ENCODE assay signal across 29 cellular contexts in genomic region chr4:185921583-185922555, GRCh38.
A peak's percentile ranks its signal among the peaks of the same experiment; 100 is the strongest.
DNase-seq lines count a peak whose midpoint lies in the region; ATAC-seq, FAIRE-seq and TF ChIP-seq lines count a peak whose summit lies in the region.
"Had no signal": no experiment of that assay in that cellular context is flagged by ENCODE, and none has a peak within 500 bp of the region (broad histone marks: within the 10 kb centered on the region; RNA-seq: fewer than 3 reads in every experiment).

No MANE protein-coding gene starts in this region.

- CTCF ChIA-PET in endothelial cell of umbilical vein (lab: Charles Lee), result interaction anchor here (0.8 to 1.4 kb wide), 3 partner anchors 14 to 191 kb away, joined by 3 to 4 read pairs (median 3); no protein-coding TSS in a partner anchor
- CTCF ChIA-PET in activated CD8-positive, alpha-beta T cell treated with anti-CD3 and anti-CD28 coated beads, Interleukin-2, amount 10 ng/mL, durations not matched to agents 7 days and 5 days (lab: Charles Lee), result no interaction called here

- H3K27ac ChIP-seq in endothelial cell of umbilical vein (ENCODE audit: insufficient read depth, low read depth, low read length), result no peak overlapping the region
- H3K27ac ChIP-seq in mesodermal cell (ENCODE audit: low read depth, low read length, severe bottlenecking), result peak overlapping the region; percentile 64
- H3K27ac ChIP-seq: HL-60 had no signal

- no peaks in the 10 kb centered on the region for H3K36me3 Mint-ChIP-seq in activated CD8-positive, alpha-beta T cell treated with anti-CD3 and anti-CD28 coated beads, Interleukin-2, amount 10 ng/mL, durations not matched to agents 7 days and 5 days (ENCODE audit: low read depth)
- H3K36me3 Mint-ChIP-seq: activated naive CD8-positive, alpha-beta T cell; CD14-positive monocyte; naive thymus-derived CD8-positive, alpha-beta T cell had no signal

- H3K27me3 Mint-ChIP-seq in activated CD8-positive, alpha-beta T cell treated with anti-CD3 and anti-CD28 coated beads, Interleukin-2, amount 10 ng/mL, durations not matched to agents 7 days and 5 days (ENCODE audit: low read depth), result no peaks in the 10 kb centered on the region

- dilution Hi-C loops in endothelial cell of umbilical vein (cut with MboI; ENCODE audit: extremely low pct_ligation_motif_present, low sequenced_read_pairs), result no loop called here

- FAIRE-seq in endothelial cell of umbilical vein (lab: Jason Lieb, UNC), result no peak
- FAIRE-seq: small intestine, urothelium cell line had no signal

- H3K9me3 ChIP-seq in endothelial cell of umbilical vein (replicated peaks; ENCODE audit: control insufficient read depth, insufficient read depth, low read length) (no peaks in the 10 kb centered on the region), mesodermal cell (ENCODE audit: control insufficient read depth, low read length) (no peaks in the 10 kb centered on the region)

- no peaks in the 10 kb centered on the region for H3K9me1 ChIP-seq in endothelial cell of umbilical vein (replicated peaks; ENCODE audit: control insufficient read depth, extremely low read depth, insufficient read depth, low read length)

- H3K36me3 ChIP-seq in endothelial cell of umbilical vein (ENCODE audit: control insufficient read depth in 2 of 2, extremely low read depth in 1 of 2, insufficient read depth in 2 of 2, low read length in 2 of 2), result no peaks in the 10 kb centered on the region
- no peaks in the 10 kb centered on the region for H3K36me3 ChIP-seq in mesodermal cell (ENCODE audit: control insufficient read depth, insufficient read depth, low read length)

- no peak overlapping the region for H2AFZ ChIP-seq in endothelial cell of umbilical vein (ENCODE audit: low read depth, low read length)

- DNase-seq in A172 (ENCODE audit: low spot score) (peak; percentile 21), RPMI7951 (ENCODE audit: low read depth) (peak; percentile 26), endothelial cell of umbilical vein (ENCODE audit: low read depth, low spot score) (peak; percentile 7), NCI-H1417 treated with DMSO at 0.1 percent for 48 hours (lab: John Stamatoyannopoulos, UW) (no peak)
- no peak for DNase-seq in activated CD8-positive, alpha-beta T cell treated with anti-CD3 and anti-CD28 coated beads, Interleukin-2, amount 10 ng/mL, durations not matched to agents 7 days and 5 days
- DNase-seq: activated CD8-positive, alpha-beta T cell treated with anti-CD3 and anti-CD28 coated beads for 36 hours; activated T-cell treated with anti-CD3 and anti-CD28 coated beads, Interleukin-2, amount 50 U/mL, for 72 hours; caudate nucleus; effector CD8-positive, alpha-beta T cell; GDM1; glutamatergic neuron; H7; IMR-90; mammary epithelial cell; MM.1S; naive thymus-derived CD8-positive, alpha-beta T cell; NCI-H1694; NCI-H2227 treated with DMSO at 0.1 percent for 48 hours; posterior cingulate gyrus; small intestine; stimulated activated CD4-positive, alpha-beta T cell treated with anti-CD3 and anti-CD28 coated beads, Interleukin-4, amount 100 ng/mL, for 24 hours; T-helper 17 cell had no signal

- H3K27ac Mint-ChIP-seq in activated CD8-positive, alpha-beta T cell treated with anti-CD3 and anti-CD28 coated beads, Interleukin-2, amount 10 ng/mL, durations not matched to agents 7 days and 5 days, result no peak overlapping the region
- H3K27ac Mint-ChIP-seq: activated CD8-positive, alpha-beta T cell treated with anti-CD3 and anti-CD28 coated beads for 36 hours; activated naive CD8-positive, alpha-beta T cell; activated T-cell treated with anti-CD3 and anti-CD28 coated beads, Interleukin-2, amount 50 U/mL, for 72 hours; naive thymus-derived CD8-positive, alpha-beta T cell; T-helper 17 cell had no signal

- no peaks in the 10 kb centered on the region for H3K4me1 Mint-ChIP-seq in activated CD8-positive, alpha-beta T cell treated with anti-CD3 and anti-CD28 coated beads, Interleukin-2, amount 10 ng/mL, durations not matched to agents 7 days and 5 days (ENCODE audit: low read depth)
- H3K4me1 Mint-ChIP-seq: CD14-positive monocyte; naive thymus-derived CD8-positive, alpha-beta T cell; T-helper 17 cell had no signal

- H3K4me3 Mint-ChIP-seq in activated CD8-positive, alpha-beta T cell treated with anti-CD3 and anti-CD28 coated beads, Interleukin-2, amount 10 ng/mL, durations not matched to agents 7 days and 5 days, result no peak overlapping the region
- H3K4me3 Mint-ChIP-seq: activated CD8-positive, alpha-beta T cell treated with anti-CD3 and anti-CD28 coated beads for 36 hours; activated naive CD8-positive, alpha-beta T cell; activated T-cell treated with anti-CD3 and anti-CD28 coated beads, Interleukin-2, amount 50 U/mL, for 72 hours; CD14-positive monocyte; naive thymus-derived CD8-positive, alpha-beta T cell; T-helper 17 cell had no signal

- no TSS peak for BruUV-seq in endothelial cell of umbilical vein (replicated peaks; lab: Mats Ljungman, UMichigan)

- no peak overlapping the region for H3K9ac ChIP-seq in endothelial cell of umbilical vein (replicated peaks; ENCODE audit: extremely low read depth, insufficient read depth, low read length)

- H3K79me2 ChIP-seq in endothelial cell of umbilical vein (ENCODE audit: control insufficient read depth, insufficient read depth, low read length), result no peaks in the 10 kb centered on the region

- intact Hi-C loops in endothelial cell of umbilical vein (cut with micrococcal nuclease), result no loop called here

- H3K4me3 ChIP-seq in endothelial cell of umbilical vein (replicated peaks in 1 of 3; ENCODE audit: insufficient read depth in 1 of 3, low read depth in 1 of 3, low read length in 3 of 3) (no peak overlapping the region), mesodermal cell (ENCODE audit: extremely low read depth, insufficient read depth, low read length, poor library complexity, severe bottlenecking) (no peak overlapping the region)

- ATAC-seq in esophagus mucosa (no peak), GM19397 (IDR thresholded peaks at IDR 0.05; ENCODE audit: unreplicated experiment) (no peak)
- no peak for ATAC-seq in activated CD8-positive, alpha-beta T cell treated with anti-CD3 and anti-CD28 coated beads, Interleukin-2, amount 10 ng/mL, durations not matched to agents 7 days and 5 days
- ATAC-seq: activated CD8-positive, alpha-beta T cell treated with anti-CD3 and anti-CD28 coated beads for 36 hours; activated T-cell treated with anti-CD3 and anti-CD28 coated beads, Interleukin-2, amount 50 U/mL, for 72 hours; naive thymus-derived CD8-positive, alpha-beta T cell; T-helper 17 cell had no signal

- no peak for TF ChIP-seq POLR2A in endothelial cell of umbilical vein (IDR thresholded peaks at IDR 0.05; ENCODE audit: low read depth, low read length)

- no peaks in the 10 kb centered on the region for H3K4me1 ChIP-seq in endothelial cell of umbilical vein (ENCODE audit: control insufficient read depth, extremely low read depth, insufficient read depth, low read length)
- H3K4me1 ChIP-seq in mesodermal cell (ENCODE audit: control insufficient read depth, insufficient read depth, low read length, poor library complexity, severe bottlenecking), result peaks cover 22% of the 10 kb centered on the region

- no peaks in the 10 kb centered on the region for H3K9me3 Mint-ChIP-seq in activated CD8-positive, alpha-beta T cell treated with anti-CD3 and anti-CD28 coated beads, Interleukin-2, amount 10 ng/mL, durations not matched to agents 7 days and 5 days (ENCODE audit: insufficient read depth)
- H3K9me3 Mint-ChIP-seq: activated CD8-positive, alpha-beta T cell treated with anti-CD3 and anti-CD28 coated beads for 36 hours had no signal

- 71 to 72% methylated on average over 6 of the region's 9 CpGs for WGBS in mesodermal cell (ENCODE audit: insufficient coverage in 2 of 2), 2 experiments

- POLR2A ChIA-PET in endothelial cell of umbilical vein (lab: Charles Lee), result no interaction called here
- POLR2A ChIA-PET in activated CD8-positive, alpha-beta T cell treated with anti-CD3 and anti-CD28 coated beads, Interleukin-2, amount 10 ng/mL, durations not matched to agents 7 days and 5 days (lab: Charles Lee), result no interaction called here

- peaks cover 0 to 2% of the 10 kb centered on the region in 2 experiments for H3K27me3 ChIP-seq in endothelial cell of umbilical vein (ENCODE audit: control insufficient read depth in 2 of 2, insufficient read depth in 2 of 2, low read length in 2 of 2)

- no peaks in the 10 kb centered on the region for H4K20me1 ChIP-seq in endothelial cell of umbilical vein (replicated peaks; ENCODE audit: control insufficient read depth, extremely low read depth, insufficient read depth, low read length)

- H3K4me2 ChIP-seq in endothelial cell of umbilical vein (ENCODE audit: insufficient read depth, low read length), result no peak overlapping the region

- no peak for TF ChIP-seq CTCF in endothelial cell of umbilical vein (IDR thresholded peaks at IDR 0.05; ENCODE audit: extremely low read depth in 1 of 2, insufficient read depth in 1 of 2, low read depth in 1 of 2, low read length in 2 of 2)

TF ChIP-seq in endothelial cell of umbilical vein, 7 proteins besides CTCF, POLR2A, EP300 and RAD21:
- TF ChIP-seq GATA2 (IDR thresholded peaks at IDR 0.05; ENCODE audit: insufficient read depth, insufficient read length, low read depth, low read length) (no peak), JUN (IDR thresholded peaks at IDR 0.05; ENCODE audit: borderline replicate concordance, insufficient read depth, insufficient read length, low read depth) (no peak), FOS (IDR thresholded peaks at IDR 0.05; ENCODE audit: borderline replicate concordance, insufficient read depth, low read length) (no peak), POLR2AphosphoS5 (IDR thresholded peaks at IDR 0.05; ENCODE audit: insufficient read depth, low read depth, low read length) (no peak), EZH2 (IDR thresholded peaks at IDR 0.05; ENCODE audit: borderline replicate concordance, low read depth, low read length, severe bottlenecking) (no peak), MYC (IDR thresholded peaks at IDR 0.05; ENCODE audit: low read depth, low read length) (no peak)
- TF ChIP-seq, protein P1, sequence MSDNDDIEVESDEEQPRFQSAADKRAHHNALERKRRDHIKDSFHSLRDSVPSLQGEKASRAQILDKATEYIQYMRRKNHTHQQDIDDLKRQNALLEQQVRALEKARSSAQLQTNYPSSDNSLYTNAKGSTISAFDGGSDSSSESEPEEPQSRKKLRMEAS (IDR thresholded peaks at IDR 0.05; ENCODE audit: insufficient read depth, insufficient read length), result no peak

Comparison
In these comparisons a context has a peak if more than half of its experiments do, and no peak if none do; other contexts are left out.
1. DNase-seq: peak in A172 (single experiment), RPMI7951 (single experiment) and endothelial cell of umbilical vein (single experiment); none in NCI-H1417 treated with DMSO at 0.1 percent for 48 hours (single experiment) and activated CD8-positive, alpha-beta T cell treated with anti-CD3 and anti-CD28 coated beads, Interleukin-2, amount 10 ng/mL, durations not matched to agents 7 days and 5 days (single experiment).